Comparison of ENCODE assay signal across 1 cellular context in the genomic region with DNA sequence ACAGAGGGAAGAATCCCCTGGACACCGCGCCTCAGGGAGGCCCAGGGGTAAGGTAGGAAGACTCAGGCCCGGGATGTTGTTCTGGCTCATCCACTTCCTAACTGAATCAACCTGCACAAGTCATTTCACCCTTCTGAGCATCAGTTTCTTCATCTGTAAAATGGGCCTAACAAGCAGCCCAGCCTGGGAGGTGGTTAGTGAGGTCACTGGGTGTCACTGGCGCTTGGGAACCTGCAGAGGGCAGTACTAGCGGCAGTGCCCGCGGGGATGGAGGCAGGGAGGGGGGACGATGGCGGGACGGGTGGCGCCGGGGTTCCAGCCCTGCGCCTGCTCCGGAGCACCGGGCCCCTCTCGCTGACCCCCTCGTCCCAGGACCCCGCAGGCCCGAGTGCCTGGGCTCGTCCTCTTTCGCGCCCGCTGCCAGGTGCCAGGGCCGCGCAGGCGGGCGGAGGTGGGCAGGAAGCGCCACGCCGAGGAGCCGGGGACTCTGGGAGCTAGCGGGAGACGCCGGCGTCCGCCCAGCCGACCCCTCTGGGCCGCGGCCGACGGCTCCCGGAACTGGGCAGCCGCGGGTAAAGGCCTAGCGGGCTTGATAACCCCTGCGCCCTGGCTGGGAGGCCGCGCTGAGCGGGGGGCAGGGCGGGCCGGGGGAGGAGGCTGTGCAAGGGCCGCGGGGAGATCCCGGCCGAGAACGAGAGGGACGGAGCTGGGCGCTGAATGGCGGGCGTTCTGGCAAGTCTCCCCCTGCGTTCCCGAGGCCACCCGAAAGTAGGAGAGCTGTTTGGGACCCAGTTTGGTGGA.
TF ChIP-seq lines count a peak whose summit lies in the region.

Gene NLRX1, plus strand, starts transcription at position 255 of the 801 bp plus-strand sequence. CDS start 2,679 bp downstream, outside the sequence.

TF ChIP-seq in K562, 482 proteins besides CTCF, POLR2A, EP300 and RAD21 (continued from another document and continues in another):
- TF ChIP-seq, protein P1, sequence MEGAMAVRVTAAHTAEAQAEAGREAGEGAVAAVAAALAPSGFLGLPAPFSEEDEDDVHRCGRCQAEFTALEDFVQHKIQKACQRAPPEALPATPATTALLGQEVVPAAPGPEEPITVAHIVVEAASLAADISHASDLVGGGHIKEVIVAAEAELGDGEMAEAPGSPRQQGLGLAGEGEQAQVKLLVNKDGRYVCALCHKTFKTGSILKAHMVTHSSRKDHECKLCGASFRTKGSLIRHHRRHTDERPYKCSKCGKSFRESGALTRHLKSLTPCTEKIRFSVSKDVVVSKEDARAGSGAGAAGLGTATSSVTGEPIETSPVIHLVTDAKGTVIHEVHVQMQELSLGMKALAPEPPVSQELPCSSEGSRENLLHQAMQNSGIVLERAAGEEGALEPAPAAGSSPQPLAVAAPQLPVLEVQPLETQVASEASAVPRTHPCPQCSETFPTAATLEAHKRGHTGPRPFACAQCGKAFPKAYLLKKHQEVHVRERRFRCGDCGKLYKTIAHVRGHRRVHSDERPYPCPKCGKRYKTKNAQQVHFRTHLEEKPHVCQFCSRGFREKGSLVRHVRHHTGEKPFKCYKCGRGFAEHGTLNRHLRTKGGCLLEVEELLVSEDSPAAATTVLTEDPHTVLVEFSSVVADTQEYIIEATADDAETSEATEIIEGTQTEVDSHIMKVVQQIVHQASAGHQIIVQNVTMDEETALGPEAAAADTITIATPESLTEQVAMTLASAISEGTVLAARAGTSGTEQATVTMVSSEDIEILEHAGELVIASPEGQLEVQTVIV (CRISPR knock-in tag; IDR thresholded peaks at IDR 0.05; ENCODE audit: borderline replicate concordance): no peak
- TF ChIP-seq ZNF146 (CRISPR knock-in tag; IDR thresholded peaks at IDR 0.05; ENCODE audit: unreplicated experiment) (no peak), PTBP1 (IDR thresholded peaks at IDR 0.05; ENCODE audit: low read depth, low read length) (peak; percentile 97), HDAC3 (IDR thresholded peaks at IDR 0.05; ENCODE audit: borderline replicate concordance, partially characterized antibody) (no peak), ATF6 (CRISPR knock-in tag; IDR thresholded peaks at IDR 0.05) (no peak), CBX1 (IDR thresholded peaks at IDR 0.05; ENCODE audit: low read depth) (peak; percentile 98), PHB2 (IDR thresholded peaks at IDR 0.05; ENCODE audit: low read depth) (no peak), FOXK2 (conservative IDR thresholded peaks at IDR 0.05 in 1 of 2, IDR thresholded peaks at IDR 0.05 in 1 of 2; ENCODE audit: low read depth in 2 of 2) (no peak), ATF1 (CRISPR knock-in tag; IDR thresholded peaks at IDR 0.05) (0 out of 2 replicates have a peak, but pooled peaks have one; percentile 7), ATF1 (tag; IDR thresholded peaks at IDR 0.05) (peak; percentile 65; the same call in 1 of the 2 replicates), RCOR1 (IDR thresholded peaks at IDR 0.05; ENCODE audit: borderline replicate concordance in 1 of 2, low read depth in 2 of 2, low read length in 2 of 2) (peak; percentile 55 to 94; a peak in 3 of 4 replicates), TRIM24 (IDR thresholded peaks at IDR 0.05) (0 out of 4 replicates have a peak, but pooled peaks have one; percentile 9 to 17), ZFP36 (IDR thresholded peaks at IDR 0.05; ENCODE audit: low read depth, low read length, partially characterized antibody) (peak; percentile 4), ATF7 (IDR thresholded peaks at IDR 0.05) (peak; percentile 72), MXD1 (CRISPR knock-in tag; IDR thresholded peaks at IDR 0.05; ENCODE audit: borderline replicate concordance, poor library complexity, severe bottlenecking) (no peak), POLR2G (IDR thresholded peaks at IDR 0.05; ENCODE audit: low read depth, low read length) (peak; percentile 77), HNRNPL (IDR thresholded peaks at IDR 0.05; ENCODE audit: low read depth, low read length) (peak; percentile 95; the same call in 1 of the 2 replicates), ZFX (CRISPR knock-in tag; IDR thresholded peaks at IDR 0.05) (peak; percentile 87), ZNF395 (CRISPR knock-in tag; IDR thresholded peaks at IDR 0.05) (0 out of 2 replicates have a peak, but pooled peaks have one; percentile 42), NRF1 (conservative IDR thresholded peaks at IDR 0.05 in 1 of 2, IDR thresholded peaks at IDR 0.05 in 1 of 2) (peak; percentile 27 to 61; a peak in 2 of 4 replicates), CREM (IDR thresholded peaks at IDR 0.05; ENCODE audit: low read depth) (peak; percentile 78), ZNF592 (IDR thresholded peaks at IDR 0.05) (peak; percentile 52; the same call in 1 of the 2 replicates), ZNF79 (CRISPR knock-in tag; IDR thresholded peaks at IDR 0.05; ENCODE audit: low read depth) (no peak), HDGF (IDR thresholded peaks at IDR 0.05) (no peak), PKNOX1 (IDR thresholded peaks at IDR 0.05) (0 out of 2 replicates have a peak, but pooled peaks have one; percentile 10), ZNF507 (tag; conservative IDR thresholded peaks at IDR 0.05) (no peak), TFE3 (CRISPR knock-in tag; IDR thresholded peaks at IDR 0.05) (no peak), IFI16 (CRISPR knock-in tag; IDR thresholded peaks at IDR 0.05) (no peak), NFATC3 (IDR thresholded peaks at IDR 0.05) (no peak), CREB1 (IDR thresholded peaks at IDR 0.05) (peak; percentile 24; the same call in 1 of the 2 replicates), CREB1 (CRISPR knock-in tag; IDR thresholded peaks at IDR 0.05) (no peak), COPS2 (conservative IDR thresholded peaks at IDR 0.05) (no peak), MTA2 (IDR thresholded peaks at IDR 0.05; ENCODE audit: low read depth) (no peak), HINFP (tag; conservative IDR thresholded peaks at IDR 0.05; ENCODE audit: low read depth) (no peak), ZNF197 (CRISPR knock-in tag; IDR thresholded peaks at IDR 0.05; ENCODE audit: low read depth) (no peak), ADNP (tag; IDR thresholded peaks at IDR 0.05) (peak; percentile 97), RBM25 (IDR thresholded peaks at IDR 0.05; ENCODE audit: low read depth, low read length, severe bottlenecking) (peak; percentile 98), SAFB2 (IDR thresholded peaks at IDR 0.05; ENCODE audit: borderline replicate concordance, low read depth, low read length, severe bottlenecking) (no peak), JUND (IDR thresholded peaks at IDR 0.05; ENCODE audit: borderline replicate concordance, low read depth, low read length) (0 out of 2 replicates have a peak, but pooled peaks have one; percentile 41), JUND (tag; IDR thresholded peaks at IDR 0.05; ENCODE audit: borderline replicate concordance, low read depth, low read length) (peak; percentile 46; the same call in 1 of the 3 replicates), SP1 (CRISPR knock-in tag; IDR thresholded peaks at IDR 0.05) (no peak)
- TF ChIP-seq, protein P2, sequence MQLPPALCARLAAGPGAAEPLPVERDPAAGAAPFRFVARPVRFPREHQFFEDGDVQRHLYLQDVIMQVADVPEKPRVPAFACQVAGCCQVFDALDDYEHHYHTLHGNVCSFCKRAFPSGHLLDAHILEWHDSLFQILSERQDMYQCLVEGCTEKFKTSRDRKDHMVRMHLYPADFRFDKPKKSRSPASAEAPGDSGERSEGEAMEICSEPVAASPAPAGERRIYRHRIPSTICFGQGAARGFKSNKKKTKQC (CRISPR knock-in tag; IDR thresholded peaks at IDR 0.05): no peak
- TF ChIP-seq, protein P3, sequence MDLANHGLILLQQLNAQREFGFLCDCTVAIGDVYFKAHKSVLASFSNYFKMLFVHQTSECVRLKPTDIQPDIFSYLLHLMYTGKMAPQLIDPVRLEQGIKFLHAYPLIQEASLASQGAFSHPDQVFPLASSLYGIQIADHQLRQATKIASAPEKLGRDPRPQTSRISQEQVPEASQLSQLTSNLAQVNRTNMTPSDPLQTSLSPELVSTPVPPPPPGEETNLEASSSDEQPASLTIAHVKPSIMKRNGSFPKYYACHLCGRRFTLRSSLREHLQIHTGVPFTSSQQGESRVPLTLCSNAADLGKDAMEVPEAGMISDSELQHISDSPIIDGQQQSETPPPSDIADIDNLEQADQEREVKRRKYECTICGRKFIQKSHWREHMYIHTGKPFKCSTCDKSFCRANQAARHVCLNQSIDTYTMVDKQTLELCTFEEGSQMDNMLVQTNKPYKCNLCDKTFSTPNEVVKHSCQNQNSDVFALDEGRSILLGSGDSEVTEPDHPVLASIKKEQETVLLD (IDR thresholded peaks at IDR 0.05): no peak
